ENCODE assay signal across 11 cellular contexts in genomic region chr5:145084834-145085233, GRCh38.
"Had no signal": no experiment of that assay in that cellular context is flagged by ENCODE, and none has a peak within 500 bp of the region (broad histone marks: within the 10 kb centered on the region; RNA-seq: fewer than 3 reads in every experiment).

No MANE protein-coding gene starts in this region.

- H3K36me3 ChIP-seq: HAP-1 had no signal

- ATAC-seq: GM23338, HCT116 had no signal

- H3K27ac ChIP-seq: GM23248 had no signal

- H3K4me3 ChIP-seq: GM23248, GM23338, HAP-1 had no signal

- FAIRE-seq: H1, H54 had no signal

- H3K9me3 ChIP-seq: HAP-1 had no signal

- H3K4me1 ChIP-seq: HAP-1 had no signal

- DNase-seq: GM23248, GOT3, H7, H9, HCEC 1CT, HFFc6 had no signal

- H3K9ac ChIP-seq: GM23248 had no signal

- H2AFZ ChIP-seq: GM23248, GM23338 had no signal
